In genomic region chr10:45675388-45675787, GRCh38 we compare ENCODE assay signal across 33 cellular contexts.
"Had no signal": no experiment of that assay in that cellular context is flagged by ENCODE, and none has a peak within 500 bp of the region (broad histone marks: within the 10 kb centered on the region; RNA-seq: fewer than 3 reads in every experiment).

No MANE protein-coding gene starts in this region.

- H3K4me3 ChIP-seq: MG63 had no signal

- H3K27me3 ChIP-seq: MG63 had no signal

- DNase-seq: Kasumi-1, MG63, MM.1S, MV-4-11, NCI-H1048, NCI-H1092, NCI-H1105, NCI-H1105 treated with DMSO at 0.1 percent for 48 hours, NCI-H1417, NCI-H1417 treated with DMSO at 0.1 percent for 48 hours, NCI-H1436, NCI-H1436 treated with DMSO at 0.1 percent for 48 hours, NCI-H146, NCI-H1694, NCI-H1694 treated with DMSO at 0.1 percent for 48 hours, NCI-H187, NCI-H187 treated with DMSO at 0.1 percent for 48 hours, NCI-H1930, NCI-H2029, NCI-H2029 treated with DMSO at 0.1 percent for 48 hours, NCI-H2081, NCI-H2081 treated with DMSO at 0.1 percent for 48 hours, NCI-H2107, NCI-H2171, NCI-H2171 treated with DMSO at 0.1 percent for 48 hours, NCI-H2227 treated with DMSO at 0.1 percent for 48 hours, NCI-H226, NCI-H345, NCI-H446, NCI-H446 treated with DMSO at 0.1 percent for 48 hours, NCI-H510A, NCI-H510A treated with DMSO at 0.1 percent for 48 hours, NCI-H524 had no signal

- H3K36me3 ChIP-seq: MG63 had no signal

- H3K9me3 ChIP-seq: MG63 had no signal
